1 cellular context compared by ENCODE assay signal in the genomic region with DNA sequence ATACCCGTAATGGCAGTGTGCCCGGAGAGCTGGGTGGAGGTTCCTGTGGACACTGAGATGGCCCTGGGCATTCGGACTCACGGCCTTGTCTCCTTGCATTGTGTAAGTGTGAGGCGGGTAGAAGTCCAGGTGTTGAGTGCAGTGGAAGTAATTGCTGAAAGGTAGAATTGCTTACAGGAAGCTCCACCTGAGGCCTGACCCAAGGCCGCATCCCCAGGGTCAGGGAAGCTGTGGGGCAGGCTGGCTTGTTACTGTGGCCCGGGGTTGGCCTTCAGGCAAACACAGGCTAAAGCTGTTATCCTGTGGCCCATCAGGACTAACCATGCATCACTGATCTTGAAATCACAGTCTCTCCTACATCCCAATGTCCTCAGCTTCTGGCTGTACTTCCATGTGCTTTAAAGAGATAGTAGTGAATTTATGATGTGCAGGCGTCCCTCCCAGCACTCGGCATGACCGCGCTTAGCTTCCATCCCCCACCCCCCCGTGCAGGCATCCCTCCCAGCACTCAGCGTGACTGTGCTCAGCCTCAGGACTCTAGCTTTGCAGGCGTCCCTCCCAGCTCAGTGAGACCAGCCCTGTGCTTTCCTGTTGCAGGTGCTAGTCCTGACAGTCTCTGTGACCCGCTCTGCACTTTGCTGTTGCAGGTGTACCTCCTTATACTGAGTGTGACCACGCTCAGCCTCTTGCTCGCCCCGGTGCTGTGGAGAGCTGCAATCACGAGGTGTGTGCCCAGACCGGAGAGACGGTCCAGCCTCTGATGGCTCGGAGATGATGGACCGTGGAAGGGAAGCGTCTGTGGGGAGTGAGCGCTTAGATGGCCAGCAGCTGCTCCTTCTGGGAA.
TF ChIP-seq lines count a peak whose summit lies in the region.

No MANE protein-coding gene starts in this region.

TF ChIP-seq in GM23338, 12 proteins besides CTCF, POLR2A, EP300 and RAD21:
- TF ChIP-seq EZH2phosphoT487 (IDR thresholded peaks at IDR 0.05; ENCODE audit: unreplicated experiment): no peak
- TF ChIP-seq CREB1 (CRISPR knock-in tag; IDR thresholded peaks at IDR 0.05; ENCODE audit: low read depth): no peak
- TF ChIP-seq, protein P1, sequence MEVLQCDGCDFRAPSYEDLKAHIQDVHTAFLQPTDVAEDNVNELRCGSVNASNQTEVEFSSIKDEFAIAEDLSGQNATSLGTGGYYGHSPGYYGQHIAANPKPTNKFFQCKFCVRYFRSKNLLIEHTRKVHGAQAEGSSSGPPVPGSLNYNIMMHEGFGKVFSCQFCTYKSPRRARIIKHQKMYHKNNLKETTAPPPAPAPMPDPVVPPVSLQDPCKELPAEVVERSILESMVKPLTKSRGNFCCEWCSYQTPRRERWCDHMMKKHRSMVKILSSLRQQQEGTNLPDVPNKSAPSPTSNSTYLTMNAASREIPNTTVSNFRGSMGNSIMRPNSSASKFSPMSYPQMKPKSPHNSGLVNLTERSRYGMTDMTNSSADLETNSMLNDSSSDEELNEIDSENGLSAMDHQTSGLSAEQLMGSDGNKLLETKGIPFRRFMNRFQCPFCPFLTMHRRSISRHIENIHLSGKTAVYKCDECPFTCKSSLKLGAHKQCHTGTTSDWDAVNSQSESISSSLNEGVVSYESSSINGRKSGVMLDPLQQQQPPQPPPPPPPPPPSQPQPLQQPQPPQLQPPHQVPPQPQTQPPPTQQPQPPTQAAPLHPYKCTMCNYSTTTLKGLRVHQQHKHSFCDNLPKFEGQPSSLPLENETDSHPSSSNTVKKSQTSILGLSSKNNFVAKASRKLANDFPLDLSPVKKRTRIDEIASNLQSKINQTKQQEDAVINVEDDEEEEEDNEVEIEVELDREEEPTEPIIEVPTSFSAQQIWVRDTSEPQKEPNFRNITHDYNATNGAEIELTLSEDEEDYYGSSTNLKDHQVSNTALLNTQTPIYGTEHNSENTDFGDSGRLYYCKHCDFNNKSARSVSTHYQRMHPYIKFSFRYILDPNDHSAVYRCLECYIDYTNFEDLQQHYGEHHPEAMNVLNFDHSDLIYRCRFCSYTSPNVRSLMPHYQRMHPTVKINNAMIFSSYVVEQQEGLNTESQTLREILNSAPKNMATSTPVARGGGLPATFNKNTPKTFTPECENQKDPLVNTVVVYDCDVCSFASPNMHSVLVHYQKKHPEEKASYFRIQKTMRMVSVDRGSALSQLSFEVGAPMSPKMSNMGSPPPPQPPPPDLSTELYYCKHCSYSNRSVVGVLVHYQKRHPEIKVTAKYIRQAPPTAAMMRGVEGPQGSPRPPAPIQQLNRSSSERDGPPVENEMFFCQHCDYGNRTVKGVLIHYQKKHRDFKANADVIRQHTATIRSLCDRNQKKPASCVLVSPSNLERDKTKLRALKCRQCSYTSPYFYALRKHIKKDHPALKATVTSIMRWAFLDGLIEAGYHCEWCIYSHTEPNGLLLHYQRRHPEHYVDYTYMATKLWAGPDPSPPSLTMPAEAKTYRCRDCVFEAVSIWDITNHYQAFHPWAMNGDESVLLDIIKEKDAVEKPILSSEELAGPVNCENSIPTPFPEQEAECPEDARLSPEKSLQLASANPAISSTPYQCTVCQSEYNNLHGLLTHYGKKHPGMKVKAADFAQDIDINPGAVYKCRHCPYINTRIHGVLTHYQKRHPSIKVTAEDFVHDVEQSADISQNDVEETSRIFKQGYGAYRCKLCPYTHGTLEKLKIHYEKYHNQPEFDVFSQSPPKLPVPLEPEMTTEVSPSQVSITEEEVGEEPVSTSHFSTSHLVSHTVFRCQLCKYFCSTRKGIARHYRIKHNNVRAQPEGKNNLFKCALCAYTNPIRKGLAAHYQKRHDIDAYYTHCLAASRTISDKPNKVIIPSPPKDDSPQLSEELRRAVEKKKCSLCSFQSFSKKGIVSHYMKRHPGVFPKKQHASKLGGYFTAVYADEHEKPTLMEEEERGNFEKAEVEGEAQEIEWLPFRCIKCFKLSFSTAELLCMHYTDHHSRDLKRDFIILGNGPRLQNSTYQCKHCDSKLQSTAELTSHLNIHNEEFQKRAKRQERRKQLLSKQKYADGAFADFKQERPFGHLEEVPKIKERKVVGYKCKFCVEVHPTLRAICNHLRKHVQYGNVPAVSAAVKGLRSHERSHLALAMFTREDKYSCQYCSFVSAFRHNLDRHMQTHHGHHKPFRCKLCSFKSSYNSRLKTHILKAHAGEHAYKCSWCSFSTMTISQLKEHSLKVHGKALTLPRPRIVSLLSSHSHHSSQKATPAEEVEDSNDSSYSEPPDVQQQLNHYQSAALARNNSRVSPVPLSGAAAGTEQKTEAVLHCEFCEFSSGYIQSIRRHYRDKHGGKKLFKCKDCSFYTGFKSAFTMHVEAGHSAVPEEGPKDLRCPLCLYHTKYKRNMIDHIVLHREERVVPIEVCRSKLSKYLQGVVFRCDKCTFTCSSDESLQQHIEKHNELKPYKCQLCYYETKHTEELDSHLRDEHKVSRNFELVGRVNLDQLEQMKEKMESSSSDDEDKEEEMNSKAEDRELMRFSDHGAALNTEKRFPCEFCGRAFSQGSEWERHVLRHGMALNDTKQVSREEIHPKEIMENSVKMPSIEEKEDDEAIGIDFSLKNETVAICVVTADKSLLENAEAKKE (CRISPR knock-in tag; IDR thresholded peaks at IDR 0.05): no peak
- TF ChIP-seq POLR2AphosphoS5 (IDR thresholded peaks at IDR 0.05; ENCODE audit: low read depth): no peak
- no peak for TF ChIP-seq NANOG (IDR thresholded peaks at IDR 0.05; ENCODE audit: borderline replicate concordance)
- TF ChIP-seq, protein P2, sequence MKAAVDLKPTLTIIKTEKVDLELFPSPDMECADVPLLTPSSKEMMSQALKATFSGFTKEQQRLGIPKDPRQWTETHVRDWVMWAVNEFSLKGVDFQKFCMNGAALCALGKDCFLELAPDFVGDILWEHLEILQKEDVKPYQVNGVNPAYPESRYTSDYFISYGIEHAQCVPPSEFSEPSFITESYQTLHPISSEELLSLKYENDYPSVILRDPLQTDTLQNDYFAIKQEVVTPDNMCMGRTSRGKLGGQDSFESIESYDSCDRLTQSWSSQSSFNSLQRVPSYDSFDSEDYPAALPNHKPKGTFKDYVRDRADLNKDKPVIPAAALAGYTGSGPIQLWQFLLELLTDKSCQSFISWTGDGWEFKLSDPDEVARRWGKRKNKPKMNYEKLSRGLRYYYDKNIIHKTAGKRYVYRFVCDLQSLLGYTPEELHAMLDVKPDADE (IDR thresholded peaks at IDR 0.05): no peak
- TF ChIP-seq ZNF331 (CRISPR knock-in tag; IDR thresholded peaks at IDR 0.05; ENCODE audit: low read depth): no peak
- TF ChIP-seq JUNB (IDR thresholded peaks at IDR 0.05; ENCODE audit: unreplicated experiment): no peak
- TF ChIP-seq ZNF114 (CRISPR knock-in tag; IDR thresholded peaks at IDR 0.05): no peak
- TF ChIP-seq, protein P3, sequence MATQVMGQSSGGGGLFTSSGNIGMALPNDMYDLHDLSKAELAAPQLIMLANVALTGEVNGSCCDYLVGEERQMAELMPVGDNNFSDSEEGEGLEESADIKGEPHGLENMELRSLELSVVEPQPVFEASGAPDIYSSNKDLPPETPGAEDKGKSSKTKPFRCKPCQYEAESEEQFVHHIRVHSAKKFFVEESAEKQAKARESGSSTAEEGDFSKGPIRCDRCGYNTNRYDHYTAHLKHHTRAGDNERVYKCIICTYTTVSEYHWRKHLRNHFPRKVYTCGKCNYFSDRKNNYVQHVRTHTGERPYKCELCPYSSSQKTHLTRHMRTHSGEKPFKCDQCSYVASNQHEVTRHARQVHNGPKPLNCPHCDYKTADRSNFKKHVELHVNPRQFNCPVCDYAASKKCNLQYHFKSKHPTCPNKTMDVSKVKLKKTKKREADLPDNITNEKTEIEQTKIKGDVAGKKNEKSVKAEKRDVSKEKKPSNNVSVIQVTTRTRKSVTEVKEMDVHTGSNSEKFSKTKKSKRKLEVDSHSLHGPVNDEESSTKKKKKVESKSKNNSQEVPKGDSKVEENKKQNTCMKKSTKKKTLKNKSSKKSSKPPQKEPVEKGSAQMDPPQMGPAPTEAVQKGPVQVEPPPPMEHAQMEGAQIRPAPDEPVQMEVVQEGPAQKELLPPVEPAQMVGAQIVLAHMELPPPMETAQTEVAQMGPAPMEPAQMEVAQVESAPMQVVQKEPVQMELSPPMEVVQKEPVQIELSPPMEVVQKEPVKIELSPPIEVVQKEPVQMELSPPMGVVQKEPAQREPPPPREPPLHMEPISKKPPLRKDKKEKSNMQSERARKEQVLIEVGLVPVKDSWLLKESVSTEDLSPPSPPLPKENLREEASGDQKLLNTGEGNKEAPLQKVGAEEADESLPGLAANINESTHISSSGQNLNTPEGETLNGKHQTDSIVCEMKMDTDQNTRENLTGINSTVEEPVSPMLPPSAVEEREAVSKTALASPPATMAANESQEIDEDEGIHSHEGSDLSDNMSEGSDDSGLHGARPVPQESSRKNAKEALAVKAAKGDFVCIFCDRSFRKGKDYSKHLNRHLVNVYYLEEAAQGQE (IDR thresholded peaks at IDR 0.05; ENCODE audit: unreplicated experiment): no peak
- no peak for TF ChIP-seq STAT1 (IDR thresholded peaks at IDR 0.05; ENCODE audit: unreplicated experiment)
- no peak for TF ChIP-seq EZH2 (IDR thresholded peaks at IDR 0.05; ENCODE audit: low read depth, unreplicated experiment)
